Comparison of ENCODE assay signal across 8 cellular contexts in genomic region chr10:102151774-102152544, GRCh38. TPM values are rescaled to one million over a fixed set of nuclear protein-coding genes. Genes with fewer than 3 reads are reported as not detected.
DNase-seq lines count a peak whose midpoint lies in the region; ATAC-seq, FAIRE-seq and TF ChIP-seq lines count a peak whose summit lies in the region.

TSS of gene NOLC1 (plus strand) at chr10:102152389. CDS start at chr10:102152411, 22 bp downstream.

- H3K36me3 Mint-ChIP-seq in endothelial cell (ENCODE audit: low read depth, unreplicated experiment) (peaks cover 28% of the 10 kb centered on the region), mesothelial cell of epicardium (peaks cover 35% of the 10 kb centered on the region)

- H3K4me2 ChIP-seq in OCI-LY7 (ENCODE audit: low read length), result peak within 1 kb of the TSS; percentile 95

- FAIRE-seq in D721Med (lab: Jason Lieb, UNC), result peak; percentile 44

- peak within 1 kb of the TSS; percentile 54; the same call in 1 of the 2 replicates for H2AFZ ChIP-seq in OCI-LY7 (ENCODE audit: low read length)

- CTCF ChIA-PET in OCI-LY7 (lab: Charles Lee; ENCODE audit: unreplicated experiment), result no interaction called here

- H3K36me3 ChIP-seq in OCI-LY7 (ENCODE audit: insufficient read depth, low read length), result peaks cover 95% of the 10 kb centered on the region

- H3K27ac Mint-ChIP-seq in endothelial cell (ENCODE audit: unreplicated experiment) (peak within 1 kb of the TSS; percentile 74), mesothelial cell of epicardium (peak within 1 kb of the TSS; percentile 99)

- TF ChIP-seq CTCF in D721Med (IDR thresholded peaks at IDR 0.05; ENCODE audit: insufficient read depth, missing control alignments) (no peak), OCI-LY7 (conservative IDR thresholded peaks at IDR 0.05; ENCODE audit: low read length) (no peak), endothelial cell (IDR thresholded peaks at IDR 0.05; ENCODE audit: unreplicated experiment) (no peak), mesothelial cell of epicardium (IDR thresholded peaks at IDR 0.05; ENCODE audit: unreplicated experiment) (no peak)

- H3K4me3 ChIP-seq in OCI-LY7 (ENCODE audit: low read depth, low read length, poor library complexity, severe bottlenecking), result peak within 1 kb of the TSS; percentile 88

- peak within 1 kb of the TSS; percentile 90 for H3K4me3 Mint-ChIP-seq in endothelial cell (ENCODE audit: unreplicated experiment)
- peak within 1 kb of the TSS; percentile 98 for H3K4me3 Mint-ChIP-seq in mesothelial cell of epicardium

- intact Hi-C loops in OCI-LY7 (cut with micrococcal nuclease; ENCODE audit: unreplicated experiment), result loop anchor here (1.0 to 2.0 kb wide), 2 partner anchors 19 to 333 kb away; partner anchors contain the start of genes OGA and PPRC1

- H3K9me3 Mint-ChIP-seq in endothelial cell (ENCODE audit: unreplicated experiment) (no peaks in the 10 kb centered on the region), mesothelial cell of epicardium (no peaks in the 10 kb centered on the region)

- H3K4me1 ChIP-seq in OCI-LY7 (ENCODE audit: insufficient read depth, low read length, poor library complexity, severe bottlenecking), result peaks cover 43% of the 10 kb centered on the region

- H4K20me1 ChIP-seq in OCI-LY7 (ENCODE audit: insufficient read depth, low read length), result peaks cover 14% of the 10 kb centered on the region

- H3K27me3 Mint-ChIP-seq in endothelial cell (ENCODE audit: unreplicated experiment) (peaks cover 7% of the 10 kb centered on the region), mesothelial cell of epicardium (ENCODE audit: low read depth) (no peaks in the 10 kb centered on the region)

- DNase-seq in D721Med (ENCODE audit: insufficient read length, low spot score) (peak; percentile 85), HuH-7.5 (ENCODE audit: low spot score) (peak; percentile 79), OCI-LY7 (ENCODE audit: low spot score) (peak; percentile 99), activated T-cell treated with anti-CD3 and anti-CD28 coated beads for 1 hour (ENCODE audit: low read depth) (peak; percentile 99), endothelial cell (ENCODE audit: low spot score) (peak; percentile 98), mesothelial cell of epicardium (ENCODE audit: low spot score in 2 of 2, unreplicated experiment in 2 of 2) (peak; percentile 96 to 99)
- peak; percentile 99 to 100 for DNase-seq in stimulated activated CD8-positive, alpha-beta memory T cell treated with anti-CD3 and anti-CD28 coated beads, Interleukin-15, amount 100 ng/mL, for 48 hours (ENCODE audit: low read depth in 2 of 2)

- H3K27ac ChIP-seq in OCI-LY7 (ENCODE audit: low read depth, low read length, poor library complexity, severe bottlenecking), result peak within 1 kb of the TSS; percentile 79

- H3K9me2 ChIP-seq in OCI-LY7 (ENCODE audit: insufficient read depth, low read length), result no peaks in the 10 kb centered on the region

- peaks cover 54% of the 10 kb centered on the region for H3K79me2 ChIP-seq in OCI-LY7 (ENCODE audit: insufficient read depth, low read depth, low read length)

- no TSS peak for BruUV-seq in OCI-LY7 (replicated peaks; lab: Mats Ljungman, UMichigan)

- H3K9me3 ChIP-seq in OCI-LY7 (ENCODE audit: low read length), result no peaks in the 10 kb centered on the region

- peak; percentile 83 for ATAC-seq in GM21526 (IDR thresholded peaks at IDR 0.05; ENCODE audit: low FRiP score, unreplicated experiment)

- POLR2A ChIA-PET in OCI-LY7 (lab: Charles Lee), result interaction anchor here (0.7 to 3.5 kb wide), 2 partner anchors 15 to 33 kb away, joined by 5 to 18 read pairs; no protein-coding TSS in a partner anchor

- peaks cover 15% of the 10 kb centered on the region for H3K4me1 Mint-ChIP-seq in endothelial cell (ENCODE audit: unreplicated experiment)
- H3K4me1 Mint-ChIP-seq in mesothelial cell of epicardium, result peaks cover 19% of the 10 kb centered on the region

RNA-seq across cellular contexts. Expression of gene NOLC1, which starts in this region (rescaled TPM):
- 93.5 and 120 TPM in 2 replicates for total RNA-seq in OCI-LY7 (2014; rRNA removed; shearing (Covaris generic))
- 131 and 152 TPM in 2 replicates for total RNA-seq in OCI-LY7 (2022)
- total RNA-seq in endothelial cell (ENCODE audit: unreplicated experiment), result 43.2 TPM
- total RNA-seq in mesothelial cell of epicardium, result 65.5 to 75.2 TPM (median 69.9 TPM) in 3 replicates

Comparison
In these comparisons a context has a peak if more than half of its experiments do, and no peak if none do; other contexts are left out.
1. Peak in every context shown above with its lines: DNase-seq, ATAC-seq, H3K4me3 ChIP-seq and H3K27ac ChIP-seq.